Comparison of ENCODE assay signal across 8 cellular contexts in the genomic region with DNA sequence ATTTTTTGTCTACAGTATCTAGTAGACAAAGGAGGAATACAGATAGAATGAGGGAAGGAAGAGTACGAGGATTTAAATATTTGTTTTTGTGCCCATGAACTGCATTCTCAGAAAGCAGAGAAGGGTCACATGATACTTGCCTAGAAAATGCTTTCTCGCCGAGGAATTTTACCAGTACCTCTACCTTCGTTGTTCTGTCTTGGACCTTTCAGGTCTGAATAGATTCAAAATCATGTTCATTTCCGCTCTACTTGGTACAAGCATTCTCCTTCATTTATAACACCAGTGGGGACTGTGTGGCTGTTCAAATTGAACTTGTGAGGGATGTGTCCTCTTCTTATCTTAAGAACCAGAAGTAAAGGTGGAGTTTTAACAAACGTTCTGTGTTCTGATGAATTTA. TPM values are rescaled to one million over a fixed set of nuclear protein-coding genes. Genes with fewer than 3 reads are reported as not detected.
DNase-seq lines count a peak whose midpoint lies in the region; ATAC-seq and TF ChIP-seq lines count a peak whose summit lies in the region.

No MANE protein-coding gene starts in this region.

- H3K79me2 ChIP-seq in GM23338 (replicated peaks; ENCODE audit: insufficient read depth) = peaks cover 69% of the 10 kb centered on the region

- H3K27me3 Mint-ChIP-seq in GM23338 (ENCODE audit: insufficient read depth, low read depth, poor library complexity) (no peaks in the 10 kb centered on the region), T-helper 17 cell (no peaks in the 10 kb centered on the region)

- no peaks in the 10 kb centered on the region for H3K36me3 ChIP-seq in GM23338 (ENCODE audit: insufficient read depth)

- no peak for TF ChIP-seq CTCF in GM23338 (conservative IDR thresholded peaks at IDR 0.05; ENCODE audit: low read depth in 2 of 2)
- no peak for TF ChIP-seq CTCF in foreskin keratinocyte (conservative IDR thresholded peaks at IDR 0.05)

- H3K9me2 ChIP-seq in GM23338 (ENCODE audit: insufficient read depth) = no peaks in the 10 kb centered on the region

- H3K4me2 ChIP-seq in GM23338 = peak overlapping the region; percentile 83

- no peaks in the 10 kb centered on the region for H3K9me3 Mint-ChIP-seq in GM23338

- no peaks in the 10 kb centered on the region for H3K9me3 ChIP-seq in T-helper 17 cell (ENCODE audit: control insufficient read depth, low read length, poor library complexity, severe bottlenecking)

- peaks cover 29% of the 10 kb centered on the region for H3K36me3 Mint-ChIP-seq in GM23338 (ENCODE audit: low read depth)
- peaks cover 12% of the 10 kb centered on the region for H3K36me3 Mint-ChIP-seq in T-helper 17 cell (ENCODE audit: low read depth)

- H3K27me3 ChIP-seq in GM23338 (ENCODE audit: insufficient read depth) (no peaks in the 10 kb centered on the region), foreskin keratinocyte (no peaks in the 10 kb centered on the region)

- peaks cover 13% of the 10 kb centered on the region for H3K4me1 ChIP-seq in GM23338 (ENCODE audit: insufficient read depth)
- peaks cover 19% of the 10 kb centered on the region for H3K4me1 ChIP-seq in foreskin keratinocyte

- H3K4me1 Mint-ChIP-seq in GM23338 = peaks cover 27% of the 10 kb centered on the region
- peaks cover 58% of the 10 kb centered on the region for H3K4me1 Mint-ChIP-seq in T-helper 17 cell

- H3F3A ChIP-seq in GM23338 (replicated peaks; ENCODE audit: low read depth) = no peaks in the 10 kb centered on the region; the same call in 1 of the 2 replicates

- H3K27ac ChIP-seq in GM23338 (ENCODE audit: low read depth) = no peak overlapping the region
- peak overlapping the region; percentile 60 for H3K27ac ChIP-seq in foreskin keratinocyte

- H3K4me3 ChIP-seq in GM23338 = peak overlapping the region; percentile 89
- peak overlapping the region; percentile 93 for H3K4me3 ChIP-seq in skeletal muscle cell (ENCODE audit: low read depth, low read length)

- H3K27ac Mint-ChIP-seq in GM23338 (no peak overlapping the region), T-helper 17 cell (peak overlapping the region; percentile 98)

- no peak overlapping the region for H2AFZ ChIP-seq in GM23338

- ATAC-seq in GM23338 (no peak), T-helper 17 cell (no peak), foreskin keratinocyte (no peak), GM19351 (IDR thresholded peaks at IDR 0.05; ENCODE audit: unreplicated experiment) (no peak)

- peak; percentile 29 for DNase-seq in GM23338 (ENCODE audit: low spot score)
- no peak for DNase-seq in T-helper 17 cell
- DNase-seq in foreskin keratinocyte = no peak
- no peak for DNase-seq in skeletal muscle cell (ENCODE audit: low read depth)
- DNase-seq in SIG-M5 (lab: John Stamatoyannopoulos, UW) = no peak
- no peak for DNase-seq in NCI-H1436 treated with DMSO at 0.1 percent for 48 hours (lab: John Stamatoyannopoulos, UW)
- no peak for DNase-seq in NCI-H146 treated with DMSO at 0.1 percent for 48 hours (lab: John Stamatoyannopoulos, UW; ENCODE audit: unreplicated experiment)

- H3K4me3 Mint-ChIP-seq in GM23338 (peak overlapping the region; percentile 99), T-helper 17 cell (peak overlapping the region; percentile 98)

- H4K20me1 ChIP-seq in GM23338 (replicated peaks; ENCODE audit: insufficient read depth) = peaks cover 15% of the 10 kb centered on the region

TF ChIP-seq in GM23338, 12 proteins besides CTCF, POLR2A, EP300 and RAD21 (continues in another document):
- no peak for TF ChIP-seq ZNF114 (CRISPR knock-in tag; IDR thresholded peaks at IDR 0.05)
- no peak for TF ChIP-seq ZNF462 (CRISPR knock-in tag; IDR thresholded peaks at IDR 0.05)
- no peak for TF ChIP-seq STAT1 (IDR thresholded peaks at IDR 0.05; ENCODE audit: unreplicated experiment)
- TF ChIP-seq NANOG (IDR thresholded peaks at IDR 0.05; ENCODE audit: borderline replicate concordance) = no peak
- TF ChIP-seq, protein P1, sequence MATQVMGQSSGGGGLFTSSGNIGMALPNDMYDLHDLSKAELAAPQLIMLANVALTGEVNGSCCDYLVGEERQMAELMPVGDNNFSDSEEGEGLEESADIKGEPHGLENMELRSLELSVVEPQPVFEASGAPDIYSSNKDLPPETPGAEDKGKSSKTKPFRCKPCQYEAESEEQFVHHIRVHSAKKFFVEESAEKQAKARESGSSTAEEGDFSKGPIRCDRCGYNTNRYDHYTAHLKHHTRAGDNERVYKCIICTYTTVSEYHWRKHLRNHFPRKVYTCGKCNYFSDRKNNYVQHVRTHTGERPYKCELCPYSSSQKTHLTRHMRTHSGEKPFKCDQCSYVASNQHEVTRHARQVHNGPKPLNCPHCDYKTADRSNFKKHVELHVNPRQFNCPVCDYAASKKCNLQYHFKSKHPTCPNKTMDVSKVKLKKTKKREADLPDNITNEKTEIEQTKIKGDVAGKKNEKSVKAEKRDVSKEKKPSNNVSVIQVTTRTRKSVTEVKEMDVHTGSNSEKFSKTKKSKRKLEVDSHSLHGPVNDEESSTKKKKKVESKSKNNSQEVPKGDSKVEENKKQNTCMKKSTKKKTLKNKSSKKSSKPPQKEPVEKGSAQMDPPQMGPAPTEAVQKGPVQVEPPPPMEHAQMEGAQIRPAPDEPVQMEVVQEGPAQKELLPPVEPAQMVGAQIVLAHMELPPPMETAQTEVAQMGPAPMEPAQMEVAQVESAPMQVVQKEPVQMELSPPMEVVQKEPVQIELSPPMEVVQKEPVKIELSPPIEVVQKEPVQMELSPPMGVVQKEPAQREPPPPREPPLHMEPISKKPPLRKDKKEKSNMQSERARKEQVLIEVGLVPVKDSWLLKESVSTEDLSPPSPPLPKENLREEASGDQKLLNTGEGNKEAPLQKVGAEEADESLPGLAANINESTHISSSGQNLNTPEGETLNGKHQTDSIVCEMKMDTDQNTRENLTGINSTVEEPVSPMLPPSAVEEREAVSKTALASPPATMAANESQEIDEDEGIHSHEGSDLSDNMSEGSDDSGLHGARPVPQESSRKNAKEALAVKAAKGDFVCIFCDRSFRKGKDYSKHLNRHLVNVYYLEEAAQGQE (IDR thresholded peaks at IDR 0.05; ENCODE audit: unreplicated experiment) = no peak

RNA-seq across cellular contexts. Expression of gene USP38, which starts 1.9 kb away (rescaled TPM):
- total RNA-seq in GM23338 (2014; rRNA removed; shearing (Covaris generic)) = 14.0 and 16.5 TPM in 2 replicates
- 3.5 and 3.7 TPM in 2 replicates for polyA plus RNA-seq in GM23338 (2016; fragmentation: Nextera tagmentation; extraction: Ambion mirVana)
- 10 to 100 TPM; 27.0 to 37.3 TPM for total RNA-seq in T-helper 17 cell
- 18.4 and 18.8 TPM in 2 replicates for total RNA-seq in foreskin keratinocyte
- 3.2 and 3.7 TPM in 2 replicates for polyA plus RNA-seq in foreskin keratinocyte
